ENCODE assay signal across 9 cellular contexts in genomic region chr12:1936406-1937320, GRCh38. TPM values are rescaled to one million over a fixed set of nuclear protein-coding genes. Genes with fewer than 3 reads are reported as not detected.
A peak's percentile ranks its signal among the peaks of the same experiment; 100 is the strongest.
DNase-seq lines count a peak whose midpoint lies in the region; ATAC-seq, FAIRE-seq and TF ChIP-seq lines count a peak whose summit lies in the region.
"Had no signal": no experiment of that assay in that cellular context is flagged by ENCODE, and none has a peak within 500 bp of the region (broad histone marks: within the 10 kb centered on the region; RNA-seq: fewer than 3 reads in every experiment).

No MANE protein-coding gene starts in this region.

- intact Hi-C loops in posterior cingulate gyrus (cut with DNase I), result no loop called here

- DNase-seq in G401 (ENCODE audit: low spot score), result peak; percentile 85
- DNase-seq in RCC 7860 (ENCODE audit: low spot score), result peak; percentile 5
- peak; percentile 38 for DNase-seq in fibroblast of villous mesenchyme (ENCODE audit: low read depth)
- peak; percentile 75 to 98 (median 88) for DNase-seq in posterior cingulate gyrus
- no peak for DNase-seq in activated naive CD8-positive, alpha-beta T cell treated with anti-CD3 and anti-CD28 coated beads for 36 hours
- DNase-seq: activated B cell treated with CpG ODN at 0.5 μM for 24 hours had no signal

- peaks cover 2% of the 10 kb centered on the region for H3K36me3 Mint-ChIP-seq in activated naive CD8-positive, alpha-beta T cell treated with anti-CD3 and anti-CD28 coated beads for 36 hours

- H3K4me1 Mint-ChIP-seq in activated naive CD8-positive, alpha-beta T cell treated with anti-CD3 and anti-CD28 coated beads for 36 hours, result peaks cover 3% of the 10 kb centered on the region

- H3K4me3 Mint-ChIP-seq in activated naive CD8-positive, alpha-beta T cell treated with anti-CD3 and anti-CD28 coated beads for 36 hours, result no peak overlapping the region
- H3K4me3 Mint-ChIP-seq: activated B cell treated with CpG ODN at 0.5 μM for 24 hours had no signal

- ATAC-seq in HG02759 (IDR thresholded peaks at IDR 0.05; ENCODE audit: unreplicated experiment), result no peak
- no peak for ATAC-seq in GM18858 (IDR thresholded peaks at IDR 0.05; ENCODE audit: unreplicated experiment)
- no peak for ATAC-seq in GM19467 (IDR thresholded peaks at IDR 0.05; ENCODE audit: unreplicated experiment)

- H3K4me3 ChIP-seq in fibroblast of villous mesenchyme (ENCODE audit: low read depth, low read length), result no peak overlapping the region

- H3K9me3 Mint-ChIP-seq in activated naive CD8-positive, alpha-beta T cell treated with anti-CD3 and anti-CD28 coated beads for 36 hours, result no peaks in the 10 kb centered on the region
- H3K9me3 Mint-ChIP-seq: activated B cell treated with CpG ODN at 0.5 μM for 24 hours had no signal

- no peaks in the 10 kb centered on the region for H3K27me3 Mint-ChIP-seq in activated naive CD8-positive, alpha-beta T cell treated with anti-CD3 and anti-CD28 coated beads for 36 hours
- H3K27me3 Mint-ChIP-seq: activated B cell treated with CpG ODN at 0.5 μM for 24 hours had no signal

- TF ChIP-seq CTCF in fibroblast of villous mesenchyme (IDR thresholded peaks at IDR 0.05; ENCODE audit: insufficient read depth, low read depth, low read length), result no peak

- H3K27ac Mint-ChIP-seq in activated naive CD8-positive, alpha-beta T cell treated with anti-CD3 and anti-CD28 coated beads for 36 hours, result no peak overlapping the region
- H3K27ac Mint-ChIP-seq: activated B cell treated with CpG ODN at 0.5 μM for 24 hours had no signal

- no peak for FAIRE-seq in RCC 7860 (lab: Jason Lieb, UNC)

- in situ Hi-C loops in G401 (cut with HindIII; ENCODE audit: low sequenced_read_pairs), result no loop called here

RNA-seq across cellular contexts. Expression of gene CACNA2D4, which starts 18.2 kb away (rescaled TPM):
- 4.4 TPM in 1 of 2 replicates, not detected in the other for total RNA-seq in G401 (2014; rRNA removed; shearing (Covaris generic))
- total RNA-seq in fibroblast of villous mesenchyme, result 0.97 and 1.7 TPM in 2 replicates
- 1 to 10 TPM; 3.8 to 4.0 TPM for total RNA-seq in activated naive CD8-positive, alpha-beta T cell treated with anti-CD3 and anti-CD28 coated beads for 36 hours
